Comparison of ENCODE assay signal across 21 cellular contexts in genomic region chr12:49008943-49009342, GRCh38. TPM values are rescaled to one million over a fixed set of nuclear protein-coding genes. Genes with fewer than 3 reads are reported as not detected.
DNase-seq lines count a peak whose midpoint lies in the region; ATAC-seq and TF ChIP-seq lines count a peak whose summit lies in the region.
"Had no signal": no experiment of that assay in that cellular context is flagged by ENCODE, and none has a peak within 500 bp of the region (broad histone marks: within the 10 kb centered on the region; RNA-seq: fewer than 3 reads in every experiment).

No MANE protein-coding gene starts in this region.

- no peak overlapping the region for H4K5ac ChIP-seq in IMR-90 (ENCODE audit: low read depth, low read length)

- H3K56ac ChIP-seq in IMR-90 (ENCODE audit: extremely low read depth, insufficient read depth, low read length) = no peak overlapping the region

- H3K4ac ChIP-seq in IMR-90 (ENCODE audit: low read depth, low read length) = no peak overlapping the region

- dilution Hi-C loops in IMR-90 (cut with HindIII; ENCODE audit: low sequenced_read_pairs, unreplicated experiment) = no loop called here

- no peak overlapping the region for H3K18ac ChIP-seq in IMR-90 (ENCODE audit: low read depth, low read length)

- no peak overlapping the region for H2AFZ ChIP-seq in IMR-90 (replicated peaks; ENCODE audit: low read length, poor library complexity)
- H2AFZ ChIP-seq: GM23248 had no signal

- CTCF ChIA-PET in IMR-90 (lab: Yijun Ruan, JAX) = interaction anchor here (0.6 kb wide), 1 partner anchor 58 kb away, joined by 4 read pairs; no protein-coding TSS in a partner anchor

- in situ Hi-C loops in Caki2 (cut with HindIII; ENCODE audit: low pct_unique_long_range_greater_than_20kb, low sequenced_read_pairs) (no loop called here), IMR-90 (cut with MboI; ENCODE audit: low sequenced_read_pairs) (no loop called here)

- no peak overlapping the region for H3K4me3 ChIP-seq in IMR-90 (ENCODE audit: insufficient read depth, low read depth, low read length)
- H3K4me3 ChIP-seq: GM23248 had no signal

- TF ChIP-seq RAD21 in IMR-90 (IDR thresholded peaks at IDR 0.05; ENCODE audit: low read length) = no peak

- no peak overlapping the region for H4K91ac ChIP-seq in IMR-90 (ENCODE audit: insufficient read depth, low read depth, low read length)

- TF ChIP-seq POLR2A in IMR-90 (IDR thresholded peaks at IDR 0.05; ENCODE audit: low read depth, low read length) = no peak

- no peak overlapping the region for H4K8ac ChIP-seq in IMR-90 (ENCODE audit: low read depth in 2 of 2, low read length in 2 of 2)

- peaks cover 3% of the 10 kb centered on the region; the same call in 1 of the 2 replicates for H4K20me1 ChIP-seq in IMR-90 (ENCODE audit: insufficient read depth, low read length)

- no peaks in the 10 kb centered on the region for H3K27me3 ChIP-seq in IMR-90 (ENCODE audit: control insufficient read depth, insufficient read depth, low read length)
- H3K27me3 ChIP-seq: BE2C had no signal

- no peak overlapping the region for H3K4me2 ChIP-seq in IMR-90 (ENCODE audit: low read depth, low read length)

- no CpG with 5 or more reads among the region's 1 CpG for WGBS in IMR-90 (ENCODE audit: extremely low coverage in 2 of 2, insufficient read length in 1 of 2), 2 experiments

- no TSS peak for BruUV-seq in IMR-90 (replicated peaks; lab: Mats Ljungman, UMichigan)

- no peak overlapping the region for H3K23ac ChIP-seq in IMR-90 (ENCODE audit: low read depth, low read length)

- no peak overlapping the region for H2AK5ac ChIP-seq in IMR-90 (ENCODE audit: low read depth, low read length)

- no peak overlapping the region for H2BK20ac ChIP-seq in IMR-90 (ENCODE audit: low read depth, low read length)

- intact Hi-C loops in IMR-90 (cut with micrococcal nuclease) = no loop called here

- H3K4me1 ChIP-seq in IMR-90 (ENCODE audit: control insufficient read depth, insufficient read depth, low read length) = peaks cover 3% of the 10 kb centered on the region
- H3K4me1 ChIP-seq: BE2C had no signal

- no peak overlapping the region for H3K27ac ChIP-seq in IMR-90 (ENCODE audit: insufficient read depth, low read length)
- H3K27ac ChIP-seq: GM23248 had no signal

- peaks cover 8% of the 10 kb centered on the region; the same call in 1 of the 2 replicates for H3K9me1 ChIP-seq in IMR-90 (ENCODE audit: insufficient read depth, low read length)

- POLR2A ChIA-PET in IMR-90 (lab: Charles Lee; ENCODE audit: unreplicated experiment) = no interaction called here

- H2AK9ac ChIP-seq in IMR-90 (replicated peaks; ENCODE audit: low read depth, low read length, poor library complexity) = no peak overlapping the region

- H2BK15ac ChIP-seq in IMR-90 (ENCODE audit: low read depth, low read length) = no peak overlapping the region

- no peak overlapping the region for H2BK120ac ChIP-seq in IMR-90 (ENCODE audit: low read depth, low read length)

- no peak overlapping the region for H3K14ac ChIP-seq in IMR-90 (replicated peaks; ENCODE audit: low read depth, low read length)

- H3K9me3 ChIP-seq in IMR-90 (ENCODE audit: control insufficient read depth, insufficient read depth, low read length) = no peaks in the 10 kb centered on the region
- H3K9me3 ChIP-seq: BE2C had no signal

- peaks cover 27% of the 10 kb centered on the region for H3K36me3 ChIP-seq in IMR-90 (ENCODE audit: control insufficient read depth, insufficient read depth, low read length)

- DNase-seq in Caki2 (ENCODE audit: low read depth) (peak; percentile 34), IMR-90 (no peak), epidermal melanocyte (ENCODE audit: insufficient read length, low spot score) (peak; percentile 5), 8988T (no peak)
- DNase-seq in activated CD8-positive, alpha-beta memory T cell treated with anti-CD3 and anti-CD28 coated beads, Interleukin-2, amount 50 U/mL, for 48 hours = no peak
- DNase-seq: BE2C, GM23248, H9, MM.1S, NCI-H1048, NCI-H1417 treated with DMSO at 0.1 percent for 48 hours, NCI-H187, NCI-H446, NCI-H526, OCI-M1, Right ventricle myocardium superior had no signal

- ATAC-seq in IMR-90 (ENCODE audit: low read depth) (peak; percentile 42; the same call in 1 of the 2 replicates), GM19351 (IDR thresholded peaks at IDR 0.05; ENCODE audit: unreplicated experiment) (no peak)

- no peak overlapping the region for H3K9ac ChIP-seq in IMR-90 (ENCODE audit: low read depth, low read length)
- H3K9ac ChIP-seq: GM23248 had no signal

- no peak overlapping the region for H2BK5ac ChIP-seq in IMR-90 (ENCODE audit: low read depth, low read length, poor library complexity, severe bottlenecking)

- no peak for TF ChIP-seq CTCF in IMR-90 (conservative IDR thresholded peaks at IDR 0.05; ENCODE audit: low read depth, low read length)

- peaks cover 14 to 30% of the 10 kb centered on the region in 2 experiments for H3K79me1 ChIP-seq in IMR-90 (ENCODE audit: low read depth in 1 of 2, low read length in 2 of 2)

TF ChIP-seq in IMR-90, 13 proteins besides CTCF, POLR2A, EP300 and RAD21:
- TF ChIP-seq CEBPB (IDR thresholded peaks at IDR 0.05; ENCODE audit: low read depth, low read length) (no peak), USF2 (IDR thresholded peaks at IDR 0.05; ENCODE audit: low read depth, low read length) (no peak), RFX5 (IDR thresholded peaks at IDR 0.05; ENCODE audit: low read depth, low read length) (no peak), MAFK (IDR thresholded peaks at IDR 0.05; ENCODE audit: low read depth, low read length) (no peak), NFE2L2 (IDR thresholded peaks at IDR 0.05; ENCODE audit: low read depth, low read length) (no peak), BHLHE40 (IDR thresholded peaks at IDR 0.05; ENCODE audit: low read depth, low read length) (no peak), SMC3 (IDR thresholded peaks at IDR 0.05; ENCODE audit: low read depth, low read length) (no peak), FOS (IDR thresholded peaks at IDR 0.05; ENCODE audit: low read depth, low read length) (no peak), RCOR1 (IDR thresholded peaks at IDR 0.05; ENCODE audit: insufficient replicate concordance, low read length) (no peak)

RNA-seq across cellular contexts. Expression of gene PRKAG1, which starts 9.6 kb away (rescaled TPM):
- 107 and 124 TPM in 2 replicates for total RNA-seq in Caki2 (2014; rRNA removed; shearing (Covaris generic); ENCODE audit: low replicate concordance)
- 76.4 and 106 TPM in 2 replicates for total RNA-seq in IMR-90 (2012; rRNA removed)
- 67.8 and 81.1 TPM in 2 replicates for polyA plus RNA-seq in IMR-90 (2012; rRNA removed)
- polyA plus RNA-seq in IMR-90 (2012; cell fraction: cytosol; rRNA removed) = 32.2 and 43.2 TPM in 2 replicates
- 17.6 and 73.2 TPM in 2 replicates for polyA plus RNA-seq in IMR-90 (2012; cell fraction: nucleus; rRNA removed; ENCODE audit: low replicate concordance)

RNA-seq across cellular contexts. Expression of gene DDN, which starts 9.8 kb away (rescaled TPM):
- total RNA-seq in Caki2 (2014; rRNA removed; shearing (Covaris generic); ENCODE audit: low replicate concordance) = not detected in 2 replicates
- total RNA-seq in IMR-90 (2012; rRNA removed) = under 0.01 and 0.18 TPM in 2 replicates
- 0.21 and 0.22 TPM in 2 replicates for polyA plus RNA-seq in IMR-90 (2012; rRNA removed)
- 0.05 and 0.10 TPM in 2 replicates for polyA plus RNA-seq in IMR-90 (2012; cell fraction: cytosol; rRNA removed)
- polyA plus RNA-seq in IMR-90 (2012; cell fraction: nucleus; rRNA removed; ENCODE audit: low replicate concordance) = 0.95 and 1.1 TPM in 2 replicates
- total RNA-seq: GM23248, RPMI7951 had no signal
- polyA plus RNA-seq: GM23248 had no signal

RNA-seq across cellular contexts. Expression of gene WNT1, which starts 30.8 kb away (rescaled TPM):
- total RNA-seq in Caki2 (2014; rRNA removed; shearing (Covaris generic); ENCODE audit: low replicate concordance) = not detected in 2 replicates
- total RNA-seq in IMR-90 (2012; rRNA removed) = not detected in 2 replicates
- polyA plus RNA-seq in IMR-90 (2012; rRNA removed) = not detected in 2 replicates
- polyA plus RNA-seq in IMR-90 (2012; cell fraction: cytosol; rRNA removed) = not detected in 2 replicates
- polyA plus RNA-seq in IMR-90 (2012; cell fraction: nucleus; rRNA removed; ENCODE audit: low replicate concordance) = 0.08 TPM in 1 of 2 replicates, not detected in the other
- total RNA-seq: A673, GM23248, H9, LHCN-M2, Right ventricle myocardium superior, RPMI7951, SK-MEL-5 had no signal
- polyA plus RNA-seq: GM23248 had no signal

RNA-seq across cellular contexts. Expression of gene WNT10B, which starts 37.4 kb away (rescaled TPM):
- 1.1 TPM in 1 of 2 replicates, not detected in the other for total RNA-seq in Caki2 (2014; rRNA removed; shearing (Covaris generic); ENCODE audit: low replicate concordance)
- total RNA-seq in IMR-90 (2012; rRNA removed) = under 0.01 TPM in 2 replicates
- polyA plus RNA-seq in IMR-90 (2012; rRNA removed) = 0.26 and 0.53 TPM in 2 replicates
- polyA plus RNA-seq in IMR-90 (2012; cell fraction: cytosol; rRNA removed) = 0.37 and 0.53 TPM in 2 replicates
- 1.4 and 1.9 TPM in 2 replicates for polyA plus RNA-seq in IMR-90 (2012; cell fraction: nucleus; rRNA removed; ENCODE audit: low replicate concordance)
- total RNA-seq: RPMI7951 had no signal

RNA-seq across cellular contexts. Expression of gene KMT2D, which starts 51.7 kb away (rescaled TPM):
- total RNA-seq in Caki2 (2014; rRNA removed; shearing (Covaris generic); ENCODE audit: low replicate concordance) = 10.7 and 15.2 TPM in 2 replicates
- total RNA-seq in IMR-90 (2012; rRNA removed) = 6.6 and 10.0 TPM in 2 replicates
- polyA plus RNA-seq in IMR-90 (2012; rRNA removed) = 24.8 and 25.2 TPM in 2 replicates
- 11.3 and 13.1 TPM in 2 replicates for polyA plus RNA-seq in IMR-90 (2012; cell fraction: cytosol; rRNA removed)
- 81.4 and 106 TPM in 2 replicates for polyA plus RNA-seq in IMR-90 (2012; cell fraction: nucleus; rRNA removed; ENCODE audit: low replicate concordance)

Comparison
In these comparisons a context has a peak if more than half of its experiments do, and no peak if none do; other contexts are left out.
1. DNase-seq: peak in Caki2 (single experiment) and epidermal melanocyte (single experiment); none in IMR-90 (single experiment), 8988T (single experiment) and activated CD8-positive, alpha-beta memory T cell treated with anti-CD3 and anti-CD28 coated beads, Interleukin-2, amount 50 U/mL, for 48 hours (single experiment).